Comparison of ENCODE assay signal across 24 cellular contexts in genomic region chrX:129511689-129512088, GRCh38.
"Had no signal": no experiment of that assay in that cellular context is flagged by ENCODE, and none has a peak within 500 bp of the region (broad histone marks: within the 10 kb centered on the region; RNA-seq: fewer than 3 reads in every experiment).

No MANE protein-coding gene starts in this region.

- H3K4me3 Mint-ChIP-seq: immature natural killer cell; naive thymus-derived CD8-positive, alpha-beta T cell; stimulated activated memory B cell treated with anti-CD40 and anti-IgM and Interleukin-4, amounts not matched to agents 10 μg/mL and 1 μg/mL and 100 μg/mL, for 72 hours; stimulated activated naive CD8-positive, alpha-beta T cell treated with anti-CD3 and anti-CD28 coated beads, Interleukin-15, Interleukin-2, amounts not matched to agents 100 ng/mL and 50 ng/mL, for 24 hours had no signal

- H2AFZ ChIP-seq: parathyroid adenoma had no signal

- H3K9ac ChIP-seq: parathyroid adenoma had no signal

- H3K36me3 Mint-ChIP-seq: immature natural killer cell; stimulated activated memory B cell treated with anti-CD40 and anti-IgM and Interleukin-4, amounts not matched to agents 10 μg/mL and 1 μg/mL and 100 μg/mL, for 72 hours had no signal

- H3K27ac Mint-ChIP-seq: immature natural killer cell; naive thymus-derived CD8-positive, alpha-beta T cell; stimulated activated memory B cell treated with anti-CD40 and anti-IgM and Interleukin-4, amounts not matched to agents 10 μg/mL and 1 μg/mL and 100 μg/mL, for 72 hours; stimulated activated naive CD8-positive, alpha-beta T cell treated with anti-CD3 and anti-CD28 coated beads, Interleukin-15, Interleukin-2, amounts not matched to agents 100 ng/mL and 50 ng/mL, for 24 hours had no signal

- H3K4me1 Mint-ChIP-seq: immature natural killer cell; naive thymus-derived CD8-positive, alpha-beta T cell; stimulated activated memory B cell treated with anti-CD40 and anti-IgM and Interleukin-4, amounts not matched to agents 10 μg/mL and 1 μg/mL and 100 μg/mL, for 72 hours had no signal

- H3K27me3 Mint-ChIP-seq: stimulated activated naive CD8-positive, alpha-beta T cell treated with anti-CD3 and anti-CD28 coated beads, Interleukin-15, Interleukin-2, amounts not matched to agents 100 ng/mL and 50 ng/mL, for 24 hours had no signal

- H3K27ac ChIP-seq: colonic mucosa, foreskin keratinocyte, parathyroid adenoma, psoas muscle, spleen, tibial artery, upper lobe of right lung had no signal

- H3K4me3 ChIP-seq: colonic mucosa, mucosa of descending colon, psoas muscle, spleen, tibial artery, upper lobe of right lung had no signal

- H3K9me3 ChIP-seq: colonic mucosa, mucosa of descending colon, psoas muscle, spleen, tibial artery, upper lobe of right lung had no signal

- DNase-seq: cerebellar nuclear complex; colonic mucosa; dermis blood vessel endothelial cell; erythroblast; foreskin keratinocyte; immature natural killer cell; kidney; left colon; mammary epithelial cell; mucosa of descending colon; naive thymus-derived CD8-positive, alpha-beta T cell; occipital lobe; psoas muscle; retina; spleen; stimulated activated CD4-positive, alpha-beta T cell treated with anti-CD3 and anti-CD28 coated beads, Interleukin-15, amount 100 ng/mL, for 24 hours; stimulated activated CD4-positive, alpha-beta T cell treated with anti-CD3 and anti-CD28 coated beads, Interleukin-1b, Interleukin-23, amount 100 ng/mL, for 48 hours; stimulated activated CD4-positive, alpha-beta T cell treated with anti-CD3 and anti-CD28 coated beads, Interleukin-4, amount 100 ng/mL, for 24 hours; tibial artery; upper lobe of right lung had no signal

- H3K36me3 ChIP-seq: colonic mucosa, upper lobe of right lung had no signal

- H3K27me3 ChIP-seq: colonic mucosa, foreskin keratinocyte, spleen, tibial artery, upper lobe of right lung had no signal

- ATAC-seq: foreskin keratinocyte; left colon; mucosa of descending colon; naive thymus-derived CD8-positive, alpha-beta T cell; psoas muscle; sciatic nerve; stimulated activated memory B cell treated with anti-CD40 and anti-IgM and Interleukin-4, amounts not matched to agents 10 μg/mL and 1 μg/mL and 100 μg/mL, for 72 hours; upper lobe of right lung had no signal

- H3K4me1 ChIP-seq: colonic mucosa, foreskin keratinocyte, parathyroid adenoma, psoas muscle, spleen, tibial artery, upper lobe of right lung had no signal

- H3K9me3 Mint-ChIP-seq: naive thymus-derived CD8-positive, alpha-beta T cell; stimulated activated memory B cell treated with anti-CD40 and anti-IgM and Interleukin-4, amounts not matched to agents 10 μg/mL and 1 μg/mL and 100 μg/mL, for 72 hours; stimulated activated naive CD8-positive, alpha-beta T cell treated with anti-CD3 and anti-CD28 coated beads, Interleukin-15, Interleukin-2, amounts not matched to agents 100 ng/mL and 50 ng/mL, for 24 hours had no signal

- FAIRE-seq: kidney had no signal
